1 cellular context compared by ENCODE assay signal in genomic region chr16:1940273-1941161, GRCh38.
TF ChIP-seq lines count a peak whose summit lies in the region.

No MANE protein-coding gene starts in this region.

TF ChIP-seq in HepG2, 621 proteins besides CTCF, POLR2A, EP300 and RAD21 (continues in another document):
- TF ChIP-seq RARA (CRISPR knock-in tag; IDR thresholded peaks at IDR 0.05) (peak; percentile 65; the same call in 1 of the 2 replicates), ZNF121 (CRISPR knock-in tag; IDR thresholded peaks at IDR 0.05) (no peak; the same call in none of the 2 replicates), HOMEZ (CRISPR knock-in tag; IDR thresholded peaks at IDR 0.05; ENCODE audit: low read depth) (peak; percentile 56; the same call in 1 of the 2 replicates), GZF1 (CRISPR knock-in tag; IDR thresholded peaks at IDR 0.05) (no peak), ZZZ3 (CRISPR knock-in tag; IDR thresholded peaks at IDR 0.05; ENCODE audit: borderline replicate concordance) (peak; percentile 84; the same call in 1 of the 2 replicates), CHD4 (IDR thresholded peaks at IDR 0.05; ENCODE audit: borderline replicate concordance, low read length) (0 out of 2 replicates have a peak, but pooled peaks have one; percentile 59), ZNF335 (CRISPR knock-in tag; IDR thresholded peaks at IDR 0.05) (peak; percentile 82), ZNF274 (CRISPR knock-in tag; IDR thresholded peaks at IDR 0.05) (no peak; the same call in 1 of the 2 replicates), CREB1 (IDR thresholded peaks at IDR 0.05) (no peak), CREB1 (CRISPR knock-in tag; IDR thresholded peaks at IDR 0.05) (0 out of 2 replicates have a peak, but pooled peaks have one; percentile 50), ZNF574 (CRISPR knock-in tag; IDR thresholded peaks at IDR 0.05) (peak; percentile 62), PHF20 (CRISPR knock-in tag; IDR thresholded peaks at IDR 0.05) (peak; percentile 60), ZNF552 (CRISPR knock-in tag; IDR thresholded peaks at IDR 0.05; ENCODE audit: borderline replicate concordance) (peak; percentile 70; the same call in 1 of the 2 replicates), ZXDC (CRISPR knock-in tag; IDR thresholded peaks at IDR 0.05) (0 out of 2 replicates have a peak, but pooled peaks have one; percentile 42), HNF4G (IDR thresholded peaks at IDR 0.05; ENCODE audit: borderline replicate concordance, low read depth, low read length) (peak; percentile 89), HNF4G (CRISPR knock-in tag; IDR thresholded peaks at IDR 0.05; ENCODE audit: borderline replicate concordance, low read depth) (peak; percentile 96), DZIP1 (CRISPR knock-in tag; IDR thresholded peaks at IDR 0.05) (no peak), ZFP36L2 (CRISPR knock-in tag; IDR thresholded peaks at IDR 0.05) (0 out of 2 replicates have a peak, but pooled peaks have one; percentile 22), ZNF878 (CRISPR knock-in tag; IDR thresholded peaks at IDR 0.05) (peak; percentile 75), MYC (CRISPR knock-in tag; IDR thresholded peaks at IDR 0.05; ENCODE audit: borderline replicate concordance) (peak; percentile 83), CENPT (CRISPR knock-in tag; IDR thresholded peaks at IDR 0.05; ENCODE audit: low read depth) (no peak; the same call in 1 of the 2 replicates), PLRG1 (conservative IDR thresholded peaks at IDR 0.05) (no peak), SMAD9 (CRISPR knock-in tag; IDR thresholded peaks at IDR 0.05) (no peak), FOXA3 (CRISPR knock-in tag; IDR thresholded peaks at IDR 0.05) (peak; percentile 87), CBX2 (IDR thresholded peaks at IDR 0.05; ENCODE audit: low read depth, low read length) (no peak), CBX2 (CRISPR knock-in tag; IDR thresholded peaks at IDR 0.05; ENCODE audit: low read depth) (no peak), ZNF788 (CRISPR knock-in tag; IDR thresholded peaks at IDR 0.05; ENCODE audit: borderline replicate concordance) (peak; percentile 84; the same call in 1 of the 2 replicates), HES4 (CRISPR knock-in tag; IDR thresholded peaks at IDR 0.05; ENCODE audit: borderline replicate concordance) (0 out of 2 replicates have a peak, but pooled peaks have one; percentile 18), TAF1 (CRISPR knock-in tag; IDR thresholded peaks at IDR 0.05) (peak; percentile 61; the same call in 1 of the 2 replicates), HIC2 (CRISPR knock-in tag; IDR thresholded peaks at IDR 0.05; ENCODE audit: low read depth) (peak; percentile 10), FOXC1 (CRISPR knock-in tag; IDR thresholded peaks at IDR 0.05; ENCODE audit: borderline replicate concordance) (0 out of 2 replicates have a peak, but pooled peaks have one; percentile 15), ZNF775 (CRISPR knock-in tag; IDR thresholded peaks at IDR 0.05; ENCODE audit: borderline replicate concordance) (0 out of 2 replicates have a peak, but pooled peaks have one; percentile 37), ZNF282 (IDR thresholded peaks at IDR 0.05; ENCODE audit: partially characterized antibody) (no peak), MED1 (CRISPR knock-in tag; IDR thresholded peaks at IDR 0.05) (peak; percentile 88), RELA (CRISPR knock-in tag; IDR thresholded peaks at IDR 0.05) (0 out of 2 replicates have a peak, but pooled peaks have one; percentile 6), KDM6A (CRISPR knock-in tag; IDR thresholded peaks at IDR 0.05; ENCODE audit: low read depth) (peak; percentile 97), ZNF235 (CRISPR knock-in tag; IDR thresholded peaks at IDR 0.05; ENCODE audit: borderline replicate concordance) (peak; percentile 75), ZNF343 (CRISPR knock-in tag; IDR thresholded peaks at IDR 0.05) (0 out of 2 replicates have a peak, but pooled peaks have one; percentile 52), PCBP1 (IDR thresholded peaks at IDR 0.05; ENCODE audit: borderline replicate concordance, low read depth, low read length) (0 out of 2 replicates have a peak, but pooled peaks have one; percentile 22), ZNF674 (CRISPR knock-in tag; IDR thresholded peaks at IDR 0.05; ENCODE audit: low read depth) (no peak; the same call in 1 of the 2 replicates), RCOR2 (CRISPR knock-in tag; IDR thresholded peaks at IDR 0.05) (no peak), DPF2 (CRISPR knock-in tag; IDR thresholded peaks at IDR 0.05; ENCODE audit: borderline replicate concordance, low read depth) (peak; percentile 69; the same call in 1 of the 2 replicates), ZNF781 (CRISPR knock-in tag; IDR thresholded peaks at IDR 0.05; ENCODE audit: borderline replicate concordance, not compliant biosample characterization) (peak; percentile 93), MIER2 (CRISPR knock-in tag; IDR thresholded peaks at IDR 0.05) (peak; percentile 36; the same call in 1 of the 2 replicates), BATF2 (CRISPR knock-in tag; IDR thresholded peaks at IDR 0.05) (no peak)
- TF ChIP-seq, protein P1, sequence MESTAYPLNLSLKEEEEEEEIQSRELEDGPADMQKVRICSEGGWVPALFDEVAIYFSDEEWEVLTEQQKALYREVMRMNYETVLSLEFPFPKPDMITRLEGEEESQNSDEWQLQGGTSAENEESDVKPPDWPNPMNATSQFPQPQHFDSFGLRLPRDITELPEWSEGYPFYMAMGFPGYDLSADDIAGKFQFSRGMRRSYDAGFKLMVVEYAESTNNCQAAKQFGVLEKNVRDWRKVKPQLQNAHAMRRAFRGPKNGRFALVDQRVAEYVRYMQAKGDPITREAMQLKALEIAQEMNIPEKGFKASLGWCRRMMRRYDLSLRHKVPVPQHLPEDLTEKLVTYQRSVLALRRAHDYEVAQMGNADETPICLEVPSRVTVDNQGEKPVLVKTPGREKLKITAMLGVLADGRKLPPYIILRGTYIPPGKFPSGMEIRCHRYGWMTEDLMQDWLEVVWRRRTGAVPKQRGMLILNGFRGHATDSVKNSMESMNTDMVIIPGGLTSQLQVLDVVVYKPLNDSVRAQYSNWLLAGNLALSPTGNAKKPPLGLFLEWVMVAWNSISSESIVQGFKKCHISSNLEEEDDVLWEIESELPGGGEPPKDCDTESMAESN (CRISPR knock-in tag; conservative IDR thresholded peaks at IDR 0.05): peak; percentile 72; the same call in 1 of the 2 replicates
- TF ChIP-seq, protein P2, sequence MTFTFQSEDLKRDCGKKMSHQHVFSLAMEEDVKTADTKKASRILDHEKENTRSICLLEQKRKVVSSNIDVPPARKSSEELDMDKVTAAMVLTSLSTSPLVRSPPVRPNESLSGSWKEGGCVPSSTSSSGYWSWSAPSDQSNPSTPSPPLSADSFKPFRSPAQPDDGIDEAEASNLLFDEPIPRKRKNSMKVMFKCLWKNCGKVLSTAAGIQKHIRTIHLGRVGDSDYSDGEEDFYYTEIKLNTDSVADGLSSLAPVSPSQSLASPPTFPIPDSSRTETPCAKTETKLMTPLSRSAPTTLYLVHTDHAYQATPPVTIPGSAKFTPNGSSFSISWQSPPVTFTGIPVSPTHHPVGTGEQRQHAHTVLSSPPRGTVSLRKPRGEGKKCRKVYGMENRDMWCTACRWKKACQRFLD (CRISPR knock-in tag; IDR thresholded peaks at IDR 0.05; ENCODE audit: borderline replicate concordance): 0 out of 2 replicates have a peak, but pooled peaks have one; percentile 35
- TF ChIP-seq, protein P3, sequence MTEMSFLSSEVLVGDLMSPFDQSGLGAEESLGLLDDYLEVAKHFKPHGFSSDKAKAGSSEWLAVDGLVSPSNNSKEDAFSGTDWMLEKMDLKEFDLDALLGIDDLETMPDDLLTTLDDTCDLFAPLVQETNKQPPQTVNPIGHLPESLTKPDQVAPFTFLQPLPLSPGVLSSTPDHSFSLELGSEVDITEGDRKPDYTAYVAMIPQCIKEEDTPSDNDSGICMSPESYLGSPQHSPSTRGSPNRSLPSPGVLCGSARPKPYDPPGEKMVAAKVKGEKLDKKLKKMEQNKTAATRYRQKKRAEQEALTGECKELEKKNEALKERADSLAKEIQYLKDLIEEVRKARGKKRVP (CRISPR knock-in tag; IDR thresholded peaks at IDR 0.05): peak in 1 of 2 experiments; percentile 58; a peak in 1 of 4 replicates
